In the genomic region with DNA sequence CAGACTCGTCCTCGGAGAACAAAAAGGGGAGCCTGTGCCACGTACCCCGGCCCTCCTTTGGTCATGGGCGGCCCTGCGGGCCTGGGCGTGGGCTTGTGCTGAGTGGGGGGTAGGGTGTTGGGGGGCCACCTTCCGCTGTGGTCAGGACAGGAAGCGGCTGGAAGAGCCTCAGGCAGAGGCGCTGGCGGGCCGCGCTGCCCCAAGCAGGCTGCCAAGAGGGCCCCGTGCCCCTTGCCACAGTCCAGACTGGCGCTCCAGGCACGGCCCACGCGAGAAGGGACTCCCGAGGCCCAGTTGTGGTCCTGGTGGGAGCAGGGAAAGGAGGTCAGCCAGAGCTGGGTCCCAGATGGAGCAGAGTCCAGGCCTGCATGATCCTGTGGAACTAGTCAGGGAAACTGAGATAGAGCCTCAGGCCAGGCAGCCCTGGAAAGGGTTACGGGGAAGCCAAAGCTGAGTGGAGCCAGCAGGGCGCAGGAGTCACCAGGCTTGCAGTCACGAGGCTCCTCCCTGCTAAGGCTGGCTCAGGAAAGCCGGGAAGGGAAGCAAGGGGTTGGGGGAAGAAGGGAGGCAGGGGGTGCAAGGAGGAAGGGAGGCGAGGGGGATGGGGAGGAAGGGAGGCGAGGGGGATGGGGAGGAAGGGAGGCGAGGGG, we compare ENCODE assay signal across 18 cellular contexts.
DNase-seq lines count a peak whose midpoint lies in the region; ATAC-seq and TF ChIP-seq lines count a peak whose summit lies in the region.
"Had no signal": no experiment of that assay in that cellular context is flagged by ENCODE, and none has a peak within 500 bp of the region (broad histone marks: within the 10 kb centered on the region; RNA-seq: fewer than 3 reads in every experiment).

No MANE protein-coding gene starts in this region.

- H3K27ac ChIP-seq in hepatocyte = peak overlapping the region; percentile 58
- H3K27ac ChIP-seq in trophoblast cell (ENCODE audit: low read depth, low read length) = peak overlapping the region; percentile 35
- H3K27ac ChIP-seq in stomach = no peak overlapping the region
- H3K27ac ChIP-seq: A549 had no signal

- TF ChIP-seq CTCF in activated CD8-positive, alpha-beta T cell treated with anti-CD3 and anti-CD28 coated beads for 36 hours (IDR thresholded peaks at IDR 0.05) = no peak
- TF ChIP-seq CTCF in hepatocyte (IDR thresholded peaks at IDR 0.05; ENCODE audit: poor library complexity) (no peak), stomach (IDR thresholded peaks at IDR 0.05) (no peak), chondrocyte (IDR thresholded peaks at IDR 0.05) (no peak)

- no peaks in the 10 kb centered on the region for H3K9me3 Mint-ChIP-seq in activated CD8-positive, alpha-beta T cell treated with anti-CD3 and anti-CD28 coated beads, Interleukin-2, amount 10 ng/mL, durations not matched to agents 7 days and 5 days (ENCODE audit: insufficient read depth)
- H3K9me3 Mint-ChIP-seq in activated CD8-positive, alpha-beta T cell treated with anti-CD3 and anti-CD28 coated beads for 36 hours = peaks cover 1% of the 10 kb centered on the region
- no peaks in the 10 kb centered on the region for H3K9me3 Mint-ChIP-seq in chondrocyte (ENCODE audit: low read depth)

- ATAC-seq in activated CD8-positive, alpha-beta T cell treated with anti-CD3 and anti-CD28 coated beads, Interleukin-2, amount 10 ng/mL, durations not matched to agents 7 days and 5 days = no peak
- ATAC-seq in activated CD8-positive, alpha-beta T cell treated with anti-CD3 and anti-CD28 coated beads for 36 hours = no peak
- ATAC-seq in GM19463 (IDR thresholded peaks at IDR 0.05; ENCODE audit: unreplicated experiment) = no peak

- H2AFZ ChIP-seq in hepatocyte = no peak overlapping the region
- H2AFZ ChIP-seq in trophoblast cell (ENCODE audit: insufficient read depth, low read length, poor library complexity) = peak overlapping the region; percentile 47

- H3K9me2 ChIP-seq in hepatocyte (replicated peaks; ENCODE audit: insufficient read depth) = no peaks in the 10 kb centered on the region

- no peaks in the 10 kb centered on the region for H3K27me3 Mint-ChIP-seq in activated CD8-positive, alpha-beta T cell treated with anti-CD3 and anti-CD28 coated beads, Interleukin-2, amount 10 ng/mL, durations not matched to agents 7 days and 5 days (ENCODE audit: low read depth)
- H3K27me3 Mint-ChIP-seq in activated CD8-positive, alpha-beta T cell treated with anti-CD3 and anti-CD28 coated beads for 36 hours = no peaks in the 10 kb centered on the region
- H3K27me3 Mint-ChIP-seq in chondrocyte (ENCODE audit: low read depth) = no peaks in the 10 kb centered on the region

- H2AK5ac ChIP-seq in trophoblast cell (ENCODE audit: low read length) = peak overlapping the region; percentile 94

- peak overlapping the region; percentile 95 for H2BK120ac ChIP-seq in trophoblast cell (ENCODE audit: insufficient read depth, low read length, poor library complexity)

- H3K9me3 ChIP-seq in hepatocyte (ENCODE audit: low read depth) (no peaks in the 10 kb centered on the region), trophoblast cell (ENCODE audit: insufficient read depth, low read depth, low read length) (peaks cover 15% of the 10 kb centered on the region), stomach (peaks cover 0 to 7% (median 0%) of the 10 kb centered on the region in 4 donors)
- H3K9me3 ChIP-seq: A549 had no signal

- DNase-seq in activated CD8-positive, alpha-beta T cell treated with anti-CD3 and anti-CD28 coated beads, Interleukin-2, amount 10 ng/mL, durations not matched to agents 7 days and 5 days = peak; percentile 8
- DNase-seq in activated CD8-positive, alpha-beta T cell treated with anti-CD3 and anti-CD28 coated beads for 36 hours = no peak
- DNase-seq in H7 (peak; percentile 65), hepatocyte (ENCODE audit: low spot score) (no peak), trophoblast cell (peak in 1 of 2 donors; percentile 24), stomach (no peak), chondrocyte (ENCODE audit: low spot score) (no peak)
- DNase-seq: AML-193, GF-D8, HCEC 1CT, Karpas-422, MM.1S, NCI-H1105, NCI-H1694 treated with DMSO at 0.1 percent for 48 hours, NCI-H345, NCI-H526 treated with DMSO at 0.1 percent for 48 hours had no signal

- POLR2A ChIA-PET in activated CD8-positive, alpha-beta T cell treated with anti-CD3 and anti-CD28 coated beads, Interleukin-2, amount 10 ng/mL, durations not matched to agents 7 days and 5 days (lab: Charles Lee) = no interaction called here
- POLR2A ChIA-PET in activated CD8-positive, alpha-beta T cell treated with anti-CD3 and anti-CD28 coated beads for 36 hours (lab: Charles Lee) = no interaction called here

- peak overlapping the region; percentile 46 for H4K12ac ChIP-seq in trophoblast cell (ENCODE audit: low read depth, low read length)

- H3K4me1 ChIP-seq in hepatocyte (ENCODE audit: insufficient read depth) = peaks cover 3% of the 10 kb centered on the region
- H3K4me1 ChIP-seq in trophoblast cell (ENCODE audit: control insufficient read depth in 1 of 2, insufficient read depth in 2 of 2, low read length in 2 of 2) = peaks cover 29 to 34% of the 10 kb centered on the region in 2 experiments
- H3K4me1 ChIP-seq in stomach = no peaks in the 10 kb centered on the region
- H3K4me1 ChIP-seq: A549 had no signal

- H3K4me1 Mint-ChIP-seq in activated CD8-positive, alpha-beta T cell treated with anti-CD3 and anti-CD28 coated beads, Interleukin-2, amount 10 ng/mL, durations not matched to agents 7 days and 5 days (ENCODE audit: low read depth) = peaks cover 19% of the 10 kb centered on the region
- peaks cover 12% of the 10 kb centered on the region for H3K4me1 Mint-ChIP-seq in activated CD8-positive, alpha-beta T cell treated with anti-CD3 and anti-CD28 coated beads for 36 hours (ENCODE audit: low read depth)
- no peaks in the 10 kb centered on the region for H3K4me1 Mint-ChIP-seq in chondrocyte (ENCODE audit: low read depth)

- no peaks in the 10 kb centered on the region for H4K20me1 ChIP-seq in hepatocyte (ENCODE audit: insufficient read depth, poor library complexity, severe bottlenecking)

- H3K4me3 ChIP-seq in H7 (ENCODE audit: insufficient read depth, low read depth, low read length) (no peak overlapping the region), hepatocyte (no peak overlapping the region), trophoblast cell (ENCODE audit: low read depth, low read length) (no peak overlapping the region), stomach (no peak overlapping the region)
- H3K4me3 ChIP-seq: A549 had no signal

- intact Hi-C loops in activated CD8-positive, alpha-beta T cell treated with anti-CD3 and anti-CD28 coated beads for 36 hours (cut with micrococcal nuclease) = no loop called here
- intact Hi-C loops in stomach (cut with DNase I; ENCODE audit: low total_unique reads) = no loop called here

- peak overlapping the region; percentile 63 for H3K4ac ChIP-seq in trophoblast cell (ENCODE audit: low read depth, low read length)

- H3K27me3 ChIP-seq in H7 (ENCODE audit: control insufficient read depth, insufficient read depth, low read length) = no peaks in the 10 kb centered on the region
- no peaks in the 10 kb centered on the region for H3K27me3 ChIP-seq in hepatocyte
- H3K27me3 ChIP-seq in trophoblast cell (ENCODE audit: insufficient read depth, low read length) = no peaks in the 10 kb centered on the region
- no peaks in the 10 kb centered on the region for H3K27me3 ChIP-seq in stomach

- peak overlapping the region; percentile 99 for H4K91ac ChIP-seq in trophoblast cell (ENCODE audit: low read depth, low read length)

- TF ChIP-seq POLR2A in stomach (IDR thresholded peaks at IDR 0.05) = no peak

- peak overlapping the region; percentile 96 for H3K14ac ChIP-seq in trophoblast cell (ENCODE audit: low read length)

- H4K8ac ChIP-seq in trophoblast cell (ENCODE audit: low read depth, low read length) = peak overlapping the region; percentile 83

- H3K36me3 Mint-ChIP-seq in activated CD8-positive, alpha-beta T cell treated with anti-CD3 and anti-CD28 coated beads, Interleukin-2, amount 10 ng/mL, durations not matched to agents 7 days and 5 days (ENCODE audit: low read depth) = no peaks in the 10 kb centered on the region
- no peaks in the 10 kb centered on the region for H3K36me3 Mint-ChIP-seq in activated CD8-positive, alpha-beta T cell treated with anti-CD3 and anti-CD28 coated beads for 36 hours (ENCODE audit: low read depth)
- H3K36me3 Mint-ChIP-seq in chondrocyte (ENCODE audit: low read depth) = no peaks in the 10 kb centered on the region

- TF ChIP-seq EP300 in stomach (IDR thresholded peaks at IDR 0.05) = no peak

- H3K36me3 ChIP-seq in H7 (replicated peaks; ENCODE audit: control insufficient read depth, insufficient read depth, low read length) (no peaks in the 10 kb centered on the region), hepatocyte (replicated peaks; ENCODE audit: insufficient read depth, low read depth) (no peaks in the 10 kb centered on the region), trophoblast cell (ENCODE audit: control insufficient read depth in 1 of 2, insufficient read depth in 2 of 2, low read length in 2 of 2) (no peaks in the 10 kb centered on the region), stomach (no peaks in the 10 kb centered on the region)

- H3K79me2 ChIP-seq in hepatocyte (no peaks in the 10 kb centered on the region), trophoblast cell (ENCODE audit: control insufficient read depth, insufficient read depth, low read length, poor library complexity) (peaks cover 10% of the 10 kb centered on the region)

- peak overlapping the region; percentile 96 for H2BK12ac ChIP-seq in trophoblast cell (ENCODE audit: low read length)

- no peak overlapping the region for H3K4me3 Mint-ChIP-seq in activated CD8-positive, alpha-beta T cell treated with anti-CD3 and anti-CD28 coated beads, Interleukin-2, amount 10 ng/mL, durations not matched to agents 7 days and 5 days
- no peak overlapping the region for H3K4me3 Mint-ChIP-seq in activated CD8-positive, alpha-beta T cell treated with anti-CD3 and anti-CD28 coated beads for 36 hours
- H3K4me3 Mint-ChIP-seq in chondrocyte (ENCODE audit: unreplicated experiment) = no peak overlapping the region

- no peak overlapping the region for H3K27ac Mint-ChIP-seq in activated CD8-positive, alpha-beta T cell treated with anti-CD3 and anti-CD28 coated beads, Interleukin-2, amount 10 ng/mL, durations not matched to agents 7 days and 5 days
- H3K27ac Mint-ChIP-seq in activated CD8-positive, alpha-beta T cell treated with anti-CD3 and anti-CD28 coated beads for 36 hours = no peak overlapping the region
- no peak overlapping the region for H3K27ac Mint-ChIP-seq in chondrocyte (ENCODE audit: unreplicated experiment)

- H2BK5ac ChIP-seq in trophoblast cell (ENCODE audit: low read depth, low read length, poor library complexity) = peak overlapping the region; percentile 80

- H3K9ac ChIP-seq in trophoblast cell (ENCODE audit: low read length) = no peak overlapping the region

- no peak overlapping the region for H3K23ac ChIP-seq in trophoblast cell (ENCODE audit: low read length)

- peaks cover 30% of the 10 kb centered on the region for H3K79me1 ChIP-seq in trophoblast cell (ENCODE audit: low read length)

- H3K4me2 ChIP-seq in hepatocyte = no peak overlapping the region
- no peak overlapping the region for H3K4me2 ChIP-seq in trophoblast cell (ENCODE audit: low read length)
- H3K4me2 ChIP-seq: A549 had no signal

- WGBS in hepatocyte (ENCODE audit: low lambda C conversion rate, missing lambda C conversion rate) = 90% methylated on average over 20 of the region's 26 CpGs
- no CpG with 5 or more reads among the region's 26 CpGs for WGBS in trophoblast cell (ENCODE audit: extremely low coverage, insufficient coverage, insufficient read length)
- WGBS in stomach, 5 donors = 84 to 92% (median 90%) methylated on average over 17 to 26 of the region's 26 CpGs

- H3K18ac ChIP-seq in trophoblast cell (ENCODE audit: low read length) = peak overlapping the region; percentile 73

- CTCF ChIA-PET in activated CD8-positive, alpha-beta T cell treated with anti-CD3 and anti-CD28 coated beads, Interleukin-2, amount 10 ng/mL, durations not matched to agents 7 days and 5 days (lab: Charles Lee) = no interaction called here
- CTCF ChIA-PET in activated CD8-positive, alpha-beta T cell treated with anti-CD3 and anti-CD28 coated beads for 36 hours (lab: Charles Lee) = no interaction called here

Comparison
In these comparisons a context has a peak if more than half of its experiments do, and no peak if none do; other contexts are left out.
1. DNase-seq: peak in activated CD8-positive, alpha-beta T cell treated with anti-CD3 and anti-CD28 coated beads, Interleukin-2, amount 10 ng/mL, durations not matched to agents 7 days and 5 days (single experiment) and H7 (single experiment); none in activated CD8-positive, alpha-beta T cell treated with anti-CD3 and anti-CD28 coated beads for 36 hours (single experiment), hepatocyte (single experiment), stomach (single experiment) and chondrocyte (single experiment).
2. H3K27ac ChIP-seq: peak in hepatocyte (single experiment) and trophoblast cell (single experiment); none in stomach (0 of 5).